1 cellular context compared by ENCODE assay signal in the genomic region with DNA sequence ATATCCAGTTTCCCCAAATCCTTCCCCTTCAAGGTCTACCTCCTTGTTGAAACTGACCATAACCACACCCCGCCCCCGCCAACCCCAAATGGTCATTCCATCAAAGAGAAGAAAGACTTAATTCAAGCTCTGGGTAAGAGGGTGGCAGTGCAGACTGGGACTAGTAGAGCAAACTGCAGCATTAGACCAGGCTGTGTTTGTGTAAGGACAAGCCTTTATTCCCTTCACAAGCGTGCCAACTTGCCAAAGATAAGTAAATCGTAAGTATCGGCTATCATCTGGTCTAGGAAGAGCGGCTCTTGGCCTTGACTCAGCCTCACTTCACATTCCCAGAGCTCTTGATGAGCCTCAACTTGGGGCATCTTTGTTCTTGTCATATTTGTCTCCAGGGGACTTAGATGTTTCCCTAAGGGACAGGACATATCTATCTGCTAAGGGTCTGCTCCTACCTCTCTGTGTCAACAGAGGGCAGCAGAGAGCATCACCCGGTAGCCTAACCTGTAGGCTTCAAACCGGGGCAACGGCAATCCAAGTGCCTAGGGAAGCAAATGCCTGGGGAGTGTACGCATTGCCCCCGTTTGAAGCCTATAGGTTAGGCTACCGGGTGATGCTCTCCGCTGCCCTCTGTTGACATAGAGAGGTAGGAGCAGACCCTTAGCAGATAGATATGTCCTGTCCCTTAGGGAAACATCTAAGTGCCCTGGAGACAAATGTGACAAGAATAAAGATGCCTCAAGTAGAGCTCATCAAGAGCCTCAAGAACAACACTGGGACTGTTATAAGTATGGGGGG.
A peak's percentile ranks its signal among the peaks of the same experiment; 100 is the strongest.
TF ChIP-seq lines count a peak whose summit lies in the region.

No MANE protein-coding gene starts in this region.

TF ChIP-seq in HepG2, 621 proteins besides CTCF, POLR2A, EP300 and RAD21 (continued from another document and continues in another):
- TF ChIP-seq, protein P1, sequence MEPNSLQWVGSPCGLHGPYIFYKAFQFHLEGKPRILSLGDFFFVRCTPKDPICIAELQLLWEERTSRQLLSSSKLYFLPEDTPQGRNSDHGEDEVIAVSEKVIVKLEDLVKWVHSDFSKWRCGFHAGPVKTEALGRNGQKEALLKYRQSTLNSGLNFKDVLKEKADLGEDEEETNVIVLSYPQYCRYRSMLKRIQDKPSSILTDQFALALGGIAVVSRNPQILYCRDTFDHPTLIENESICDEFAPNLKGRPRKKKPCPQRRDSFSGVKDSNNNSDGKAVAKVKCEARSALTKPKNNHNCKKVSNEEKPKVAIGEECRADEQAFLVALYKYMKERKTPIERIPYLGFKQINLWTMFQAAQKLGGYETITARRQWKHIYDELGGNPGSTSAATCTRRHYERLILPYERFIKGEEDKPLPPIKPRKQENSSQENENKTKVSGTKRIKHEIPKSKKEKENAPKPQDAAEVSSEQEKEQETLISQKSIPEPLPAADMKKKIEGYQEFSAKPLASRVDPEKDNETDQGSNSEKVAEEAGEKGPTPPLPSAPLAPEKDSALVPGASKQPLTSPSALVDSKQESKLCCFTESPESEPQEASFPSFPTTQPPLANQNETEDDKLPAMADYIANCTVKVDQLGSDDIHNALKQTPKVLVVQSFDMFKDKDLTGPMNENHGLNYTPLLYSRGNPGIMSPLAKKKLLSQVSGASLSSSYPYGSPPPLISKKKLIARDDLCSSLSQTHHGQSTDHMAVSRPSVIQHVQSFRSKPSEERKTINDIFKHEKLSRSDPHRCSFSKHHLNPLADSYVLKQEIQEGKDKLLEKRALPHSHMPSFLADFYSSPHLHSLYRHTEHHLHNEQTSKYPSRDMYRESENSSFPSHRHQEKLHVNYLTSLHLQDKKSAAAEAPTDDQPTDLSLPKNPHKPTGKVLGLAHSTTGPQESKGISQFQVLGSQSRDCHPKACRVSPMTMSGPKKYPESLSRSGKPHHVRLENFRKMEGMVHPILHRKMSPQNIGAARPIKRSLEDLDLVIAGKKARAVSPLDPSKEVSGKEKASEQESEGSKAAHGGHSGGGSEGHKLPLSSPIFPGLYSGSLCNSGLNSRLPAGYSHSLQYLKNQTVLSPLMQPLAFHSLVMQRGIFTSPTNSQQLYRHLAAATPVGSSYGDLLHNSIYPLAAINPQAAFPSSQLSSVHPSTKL (CRISPR knock-in tag; IDR thresholded peaks at IDR 0.05) = peak; percentile 17; the same call in 1 of the 2 replicates
- TF ChIP-seq REL (CRISPR knock-in tag; conservative IDR thresholded peaks at IDR 0.05) (no peak), GLI4 (CRISPR knock-in tag; IDR thresholded peaks at IDR 0.05; ENCODE audit: borderline replicate concordance) (no peak), TOE1 (CRISPR knock-in tag; IDR thresholded peaks at IDR 0.05) (no peak), FOXC1 (CRISPR knock-in tag; IDR thresholded peaks at IDR 0.05; ENCODE audit: borderline replicate concordance) (no peak), U2AF2 (IDR thresholded peaks at IDR 0.05; ENCODE audit: low read depth, low read length) (no peak), KDM2A (CRISPR knock-in tag; IDR thresholded peaks at IDR 0.05; ENCODE audit: borderline replicate concordance, low read depth) (peak; percentile 36; the same call in 1 of the 2 replicates), SETDB1 (CRISPR knock-in tag; IDR thresholded peaks at IDR 0.05; ENCODE audit: borderline replicate concordance) (no peak), TMF1 (CRISPR knock-in tag; IDR thresholded peaks at IDR 0.05; ENCODE audit: low read depth) (no peak), ZNF431 (CRISPR knock-in tag; IDR thresholded peaks at IDR 0.05; ENCODE audit: borderline replicate concordance, low read depth) (no peak), EHMT2 (IDR thresholded peaks at IDR 0.05; ENCODE audit: borderline replicate concordance, low read depth, low read length) (no peak), RBFOX2 (IDR thresholded peaks at IDR 0.05; ENCODE audit: low read depth, low read length) (no peak), FOXK1 (CRISPR knock-in tag; IDR thresholded peaks at IDR 0.05; ENCODE audit: borderline replicate concordance, low read depth) (no peak), ZNF546 (CRISPR knock-in tag; conservative IDR thresholded peaks at IDR 0.05) (no peak), ZNF274 (CRISPR knock-in tag; IDR thresholded peaks at IDR 0.05) (no peak), FOSL2 (CRISPR knock-in tag; IDR thresholded peaks at IDR 0.05) (peak; percentile 35; the same call in 1 of the 2 replicates), ZNF530 (CRISPR knock-in tag; IDR thresholded peaks at IDR 0.05; ENCODE audit: low read depth) (no peak), SMAD3 (CRISPR knock-in tag; IDR thresholded peaks at IDR 0.05) (no peak), MTF2 (CRISPR knock-in tag; IDR thresholded peaks at IDR 0.05; ENCODE audit: borderline replicate concordance) (no peak), NFIC (IDR thresholded peaks at IDR 0.05; ENCODE audit: low read length) (no peak)
- TF ChIP-seq, protein P2, sequence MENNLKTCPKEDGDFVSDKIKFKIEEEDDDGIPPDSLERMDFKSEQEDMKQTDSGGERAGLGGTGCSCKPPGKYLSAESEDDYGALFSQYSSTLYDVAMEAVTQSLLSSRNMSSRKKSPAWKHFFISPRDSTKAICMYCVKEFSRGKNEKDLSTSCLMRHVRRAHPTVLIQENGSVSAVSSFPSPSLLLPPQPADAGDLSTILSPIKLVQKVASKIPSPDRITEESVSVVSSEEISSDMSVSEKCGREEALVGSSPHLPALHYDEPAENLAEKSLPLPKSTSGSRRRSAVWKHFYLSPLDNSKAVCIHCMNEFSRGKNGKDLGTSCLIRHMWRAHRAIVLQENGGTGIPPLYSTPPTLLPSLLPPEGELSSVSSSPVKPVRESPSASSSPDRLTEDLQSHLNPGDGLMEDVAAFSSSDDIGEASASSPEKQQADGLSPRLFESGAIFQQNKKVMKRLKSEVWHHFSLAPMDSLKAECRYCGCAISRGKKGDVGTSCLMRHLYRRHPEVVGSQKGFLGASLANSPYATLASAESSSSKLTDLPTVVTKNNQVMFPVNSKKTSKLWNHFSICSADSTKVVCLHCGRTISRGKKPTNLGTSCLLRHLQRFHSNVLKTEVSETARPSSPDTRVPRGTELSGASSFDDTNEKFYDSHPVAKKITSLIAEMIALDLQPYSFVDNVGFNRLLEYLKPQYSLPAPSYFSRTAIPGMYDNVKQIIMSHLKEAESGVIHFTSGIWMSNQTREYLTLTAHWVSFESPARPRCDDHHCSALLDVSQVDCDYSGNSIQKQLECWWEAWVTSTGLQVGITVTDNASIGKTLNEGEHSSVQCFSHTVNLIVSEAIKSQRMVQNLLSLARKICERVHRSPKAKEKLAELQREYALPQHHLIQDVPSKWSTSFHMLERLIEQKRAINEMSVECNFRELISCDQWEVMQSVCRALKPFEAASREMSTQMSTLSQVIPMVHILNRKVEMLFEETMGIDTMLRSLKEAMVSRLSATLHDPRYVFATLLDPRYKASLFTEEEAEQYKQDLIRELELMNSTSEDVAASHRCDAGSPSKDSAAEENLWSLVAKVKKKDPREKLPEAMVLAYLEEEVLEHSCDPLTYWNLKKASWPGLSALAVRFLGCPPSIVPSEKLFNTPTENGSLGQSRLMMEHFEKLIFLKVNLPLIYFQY (CRISPR knock-in tag; IDR thresholded peaks at IDR 0.05; ENCODE audit: borderline replicate concordance) = no peak
- TF ChIP-seq, protein P3, sequence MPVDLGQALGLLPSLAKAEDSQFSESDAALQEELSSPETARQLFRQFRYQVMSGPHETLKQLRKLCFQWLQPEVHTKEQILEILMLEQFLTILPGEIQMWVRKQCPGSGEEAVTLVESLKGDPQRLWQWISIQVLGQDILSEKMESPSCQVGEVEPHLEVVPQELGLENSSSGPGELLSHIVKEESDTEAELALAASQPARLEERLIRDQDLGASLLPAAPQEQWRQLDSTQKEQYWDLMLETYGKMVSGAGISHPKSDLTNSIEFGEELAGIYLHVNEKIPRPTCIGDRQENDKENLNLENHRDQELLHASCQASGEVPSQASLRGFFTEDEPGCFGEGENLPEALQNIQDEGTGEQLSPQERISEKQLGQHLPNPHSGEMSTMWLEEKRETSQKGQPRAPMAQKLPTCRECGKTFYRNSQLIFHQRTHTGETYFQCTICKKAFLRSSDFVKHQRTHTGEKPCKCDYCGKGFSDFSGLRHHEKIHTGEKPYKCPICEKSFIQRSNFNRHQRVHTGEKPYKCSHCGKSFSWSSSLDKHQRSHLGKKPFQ (CRISPR knock-in tag; IDR thresholded peaks at IDR 0.05; ENCODE audit: insufficient replicate concordance) = no peak
- TF ChIP-seq, protein P4, sequence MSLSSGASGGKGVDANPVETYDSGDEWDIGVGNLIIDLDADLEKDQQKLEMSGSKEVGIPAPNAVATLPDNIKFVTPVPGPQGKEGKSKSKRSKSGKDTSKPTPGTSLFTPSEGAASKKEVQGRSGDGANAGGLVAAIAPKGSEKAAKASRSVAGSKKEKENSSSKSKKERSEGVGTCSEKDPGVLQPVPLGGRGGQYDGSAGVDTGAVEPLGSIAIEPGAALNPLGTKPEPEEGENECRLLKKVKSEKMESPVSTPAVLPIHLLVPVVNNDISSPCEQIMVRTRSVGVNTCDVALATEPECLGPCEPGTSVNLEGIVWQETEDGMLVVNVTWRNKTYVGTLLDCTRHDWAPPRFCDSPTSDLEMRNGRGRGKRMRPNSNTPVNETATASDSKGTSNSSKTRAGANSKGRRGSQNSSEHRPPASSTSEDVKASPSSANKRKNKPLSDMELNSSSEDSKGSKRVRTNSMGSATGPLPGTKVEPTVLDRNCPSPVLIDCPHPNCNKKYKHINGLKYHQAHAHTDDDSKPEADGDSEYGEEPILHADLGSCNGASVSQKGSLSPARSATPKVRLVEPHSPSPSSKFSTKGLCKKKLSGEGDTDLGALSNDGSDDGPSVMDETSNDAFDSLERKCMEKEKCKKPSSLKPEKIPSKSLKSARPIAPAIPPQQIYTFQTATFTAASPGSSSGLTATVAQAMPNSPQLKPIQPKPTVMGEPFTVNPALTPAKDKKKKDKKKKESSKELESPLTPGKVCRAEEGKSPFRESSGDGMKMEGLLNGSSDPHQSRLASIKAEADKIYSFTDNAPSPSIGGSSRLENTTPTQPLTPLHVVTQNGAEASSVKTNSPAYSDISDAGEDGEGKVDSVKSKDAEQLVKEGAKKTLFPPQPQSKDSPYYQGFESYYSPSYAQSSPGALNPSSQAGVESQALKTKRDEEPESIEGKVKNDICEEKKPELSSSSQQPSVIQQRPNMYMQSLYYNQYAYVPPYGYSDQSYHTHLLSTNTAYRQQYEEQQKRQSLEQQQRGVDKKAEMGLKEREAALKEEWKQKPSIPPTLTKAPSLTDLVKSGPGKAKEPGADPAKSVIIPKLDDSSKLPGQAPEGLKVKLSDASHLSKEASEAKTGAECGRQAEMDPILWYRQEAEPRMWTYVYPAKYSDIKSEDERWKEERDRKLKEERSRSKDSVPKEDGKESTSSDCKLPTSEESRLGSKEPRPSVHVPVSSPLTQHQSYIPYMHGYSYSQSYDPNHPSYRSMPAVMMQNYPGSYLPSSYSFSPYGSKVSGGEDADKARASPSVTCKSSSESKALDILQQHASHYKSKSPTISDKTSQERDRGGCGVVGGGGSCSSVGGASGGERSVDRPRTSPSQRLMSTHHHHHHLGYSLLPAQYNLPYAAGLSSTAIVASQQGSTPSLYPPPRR (CRISPR knock-in tag; IDR thresholded peaks at IDR 0.05; ENCODE audit: borderline replicate concordance) = no peak
- TF ChIP-seq, protein P5, sequence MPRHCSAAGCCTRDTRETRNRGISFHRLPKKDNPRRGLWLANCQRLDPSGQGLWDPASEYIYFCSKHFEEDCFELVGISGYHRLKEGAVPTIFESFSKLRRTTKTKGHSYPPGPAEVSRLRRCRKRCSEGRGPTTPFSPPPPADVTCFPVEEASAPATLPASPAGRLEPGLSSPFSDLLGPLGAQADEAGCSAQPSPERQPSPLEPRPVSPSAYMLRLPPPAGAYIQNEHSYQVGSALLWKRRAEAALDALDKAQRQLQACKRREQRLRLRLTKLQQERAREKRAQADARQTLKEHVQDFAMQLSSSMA (CRISPR knock-in tag; IDR thresholded peaks at IDR 0.05) = no peak
- TF ChIP-seq, protein P6, sequence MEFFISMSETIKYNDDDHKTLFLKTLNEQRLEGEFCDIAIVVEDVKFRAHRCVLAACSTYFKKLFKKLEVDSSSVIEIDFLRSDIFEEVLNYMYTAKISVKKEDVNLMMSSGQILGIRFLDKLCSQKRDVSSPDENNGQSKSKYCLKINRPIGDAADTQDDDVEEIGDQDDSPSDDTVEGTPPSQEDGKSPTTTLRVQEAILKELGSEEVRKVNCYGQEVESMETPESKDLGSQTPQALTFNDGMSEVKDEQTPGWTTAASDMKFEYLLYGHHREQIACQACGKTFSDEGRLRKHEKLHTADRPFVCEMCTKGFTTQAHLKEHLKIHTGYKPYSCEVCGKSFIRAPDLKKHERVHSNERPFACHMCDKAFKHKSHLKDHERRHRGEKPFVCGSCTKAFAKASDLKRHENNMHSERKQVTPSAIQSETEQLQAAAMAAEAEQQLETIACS (CRISPR knock-in tag; IDR thresholded peaks at IDR 0.05) = no peak
- TF ChIP-seq, protein P7, sequence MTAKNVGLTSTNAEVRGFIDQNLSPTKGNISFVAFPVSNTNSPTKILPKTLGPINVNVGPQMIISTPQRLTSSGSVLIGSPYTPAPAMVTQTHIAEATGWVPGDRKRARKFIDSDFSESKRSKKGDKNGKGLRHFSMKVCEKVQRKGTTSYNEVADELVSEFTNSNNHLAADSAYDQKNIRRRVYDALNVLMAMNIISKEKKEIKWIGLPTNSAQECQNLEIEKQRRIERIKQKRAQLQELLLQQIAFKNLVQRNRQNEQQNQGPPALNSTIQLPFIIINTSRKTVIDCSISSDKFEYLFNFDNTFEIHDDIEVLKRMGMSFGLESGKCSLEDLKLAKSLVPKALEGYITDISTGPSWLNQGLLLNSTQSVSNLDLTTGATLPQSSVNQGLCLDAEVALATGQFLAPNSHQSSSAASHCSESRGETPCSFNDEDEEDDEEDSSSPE (CRISPR knock-in tag; IDR thresholded peaks at IDR 0.05) = no peak
- TF ChIP-seq, protein P8, sequence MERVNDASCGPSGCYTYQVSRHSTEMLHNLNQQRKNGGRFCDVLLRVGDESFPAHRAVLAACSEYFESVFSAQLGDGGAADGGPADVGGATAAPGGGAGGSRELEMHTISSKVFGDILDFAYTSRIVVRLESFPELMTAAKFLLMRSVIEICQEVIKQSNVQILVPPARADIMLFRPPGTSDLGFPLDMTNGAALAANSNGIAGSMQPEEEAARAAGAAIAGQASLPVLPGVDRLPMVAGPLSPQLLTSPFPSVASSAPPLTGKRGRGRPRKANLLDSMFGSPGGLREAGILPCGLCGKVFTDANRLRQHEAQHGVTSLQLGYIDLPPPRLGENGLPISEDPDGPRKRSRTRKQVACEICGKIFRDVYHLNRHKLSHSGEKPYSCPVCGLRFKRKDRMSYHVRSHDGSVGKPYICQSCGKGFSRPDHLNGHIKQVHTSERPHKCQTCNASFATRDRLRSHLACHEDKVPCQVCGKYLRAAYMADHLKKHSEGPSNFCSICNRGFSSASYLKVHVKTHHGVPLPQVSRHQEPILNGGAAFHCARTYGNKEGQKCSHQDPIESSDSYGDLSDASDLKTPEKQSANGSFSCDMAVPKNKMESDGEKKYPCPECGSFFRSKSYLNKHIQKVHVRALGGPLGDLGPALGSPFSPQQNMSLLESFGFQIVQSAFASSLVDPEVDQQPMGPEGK (CRISPR knock-in tag; IDR thresholded peaks at IDR 0.05) = peak; percentile 76
- TF ChIP-seq, protein P9, sequence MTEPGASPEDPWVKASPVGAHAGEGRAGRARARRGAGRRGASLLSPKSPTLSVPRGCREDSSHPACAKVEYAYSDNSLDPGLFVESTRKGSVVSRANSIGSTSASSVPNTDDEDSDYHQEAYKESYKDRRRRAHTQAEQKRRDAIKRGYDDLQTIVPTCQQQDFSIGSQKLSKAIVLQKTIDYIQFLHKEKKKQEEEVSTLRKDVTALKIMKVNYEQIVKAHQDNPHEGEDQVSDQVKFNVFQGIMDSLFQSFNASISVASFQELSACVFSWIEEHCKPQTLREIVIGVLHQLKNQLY (CRISPR knock-in tag; IDR thresholded peaks at IDR 0.05) = no peak
- TF ChIP-seq, protein P10, sequence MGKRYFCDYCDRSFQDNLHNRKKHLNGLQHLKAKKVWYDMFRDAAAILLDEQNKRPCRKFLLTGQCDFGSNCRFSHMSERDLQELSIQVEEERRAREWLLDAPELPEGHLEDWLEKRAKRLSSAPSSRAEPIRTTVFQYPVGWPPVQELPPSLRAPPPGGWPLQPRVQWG (CRISPR knock-in tag; IDR thresholded peaks at IDR 0.05; ENCODE audit: borderline replicate concordance, low read depth) = no peak
